Comparison of ENCODE assay signal across 8 cellular contexts in the genomic region with DNA sequence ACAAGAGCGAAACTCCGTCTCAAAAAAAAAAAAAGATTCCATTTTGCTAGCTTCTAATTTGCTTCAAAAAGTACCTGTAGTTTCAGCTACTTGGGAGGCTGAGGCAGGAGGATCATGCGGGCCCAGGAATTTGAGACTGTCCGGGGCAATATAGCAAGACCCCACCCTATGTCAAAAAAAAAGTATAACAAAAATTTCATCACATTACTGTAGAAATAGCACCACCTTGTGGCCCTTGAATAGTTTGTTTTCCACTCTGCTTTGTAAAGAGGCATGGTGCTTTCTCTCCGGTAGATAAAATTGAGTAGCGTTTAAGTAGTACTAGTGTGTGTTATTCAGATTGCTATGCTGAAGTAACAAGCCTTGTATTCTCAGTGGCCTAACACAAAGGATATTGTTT. TPM values are rescaled to one million over a fixed set of nuclear protein-coding genes. Genes with fewer than 3 reads are reported as not detected.
A peak's percentile ranks its signal among the peaks of the same experiment; 100 is the strongest.
DNase-seq lines count a peak whose midpoint lies in the region; ATAC-seq lines count a peak whose summit lies in the region.

No MANE protein-coding gene starts in this region.

- no peak for ATAC-seq in GM18909 (IDR thresholded peaks at IDR 0.05; ENCODE audit: poor library complexity, unreplicated experiment)

- CTCF ChIA-PET in activated naive CD4-positive, alpha-beta T cell treated with anti-CD3 and anti-CD28 coated beads, Interleukin-2, amount 10 ng/mL, durations not matched to agents 7 days and 5 days (lab: Charles Lee), result interaction anchor here (0.9 to 4.8 kb wide), 6 partner anchors 14 to 500 kb away, joined by 3 to 32 read pairs (median 4); no protein-coding TSS in a partner anchor

- H3K4me1 Mint-ChIP-seq in activated naive CD4-positive, alpha-beta T cell treated with anti-CD3 and anti-CD28 coated beads, Interleukin-2, amount 10 ng/mL, durations not matched to agents 7 days and 5 days, result no peaks in the 10 kb centered on the region
- peaks cover 3% of the 10 kb centered on the region for H3K4me1 Mint-ChIP-seq in activated T-helper 2 cell treated with anti-CD3 and anti-CD28 coated beads, Interferon-gamma antibody, Interleukin-2, Interleukin-4, amounts not matched to agents 10 μg/mL and 5 μg/mL and 100 μg/mL, durations not matched to agents 14 hours and 24 hours and 36 hours (ENCODE audit: low read depth)

- intact Hi-C loops in activated T-helper 2 cell treated with anti-CD3 and anti-CD28 coated beads, Interferon-gamma antibody, Interleukin-2, Interleukin-4, amounts not matched to agents 10 μg/mL and 5 μg/mL and 100 μg/mL, durations not matched to agents 14 hours and 24 hours and 36 hours (cut with micrococcal nuclease), result loop anchor here (5.0 kb wide), 1 partner anchor 339 kb away; no protein-coding TSS in a partner anchor

- no peaks in the 10 kb centered on the region for H3K27me3 Mint-ChIP-seq in activated naive CD4-positive, alpha-beta T cell treated with anti-CD3 and anti-CD28 coated beads, Interleukin-2, amount 10 ng/mL, durations not matched to agents 7 days and 5 days
- H3K27me3 Mint-ChIP-seq in activated T-helper 2 cell treated with anti-CD3 and anti-CD28 coated beads, Interferon-gamma antibody, Interleukin-2, Interleukin-4, amounts not matched to agents 10 μg/mL and 5 μg/mL and 100 μg/mL, durations not matched to agents 14 hours and 24 hours and 36 hours (ENCODE audit: low read depth), result no peaks in the 10 kb centered on the region

- peak overlapping the region; percentile 19 for H3K27ac Mint-ChIP-seq in activated naive CD4-positive, alpha-beta T cell treated with anti-CD3 and anti-CD28 coated beads, Interleukin-2, amount 10 ng/mL, durations not matched to agents 7 days and 5 days
- H3K27ac Mint-ChIP-seq in activated T-helper 2 cell treated with anti-CD3 and anti-CD28 coated beads, Interferon-gamma antibody, Interleukin-2, Interleukin-4, amounts not matched to agents 10 μg/mL and 5 μg/mL and 100 μg/mL, durations not matched to agents 14 hours and 24 hours and 36 hours, result no peak overlapping the region

- H3K9me3 Mint-ChIP-seq in activated naive CD4-positive, alpha-beta T cell treated with anti-CD3 and anti-CD28 coated beads, Interleukin-2, amount 10 ng/mL, durations not matched to agents 7 days and 5 days, result no peaks in the 10 kb centered on the region
- H3K9me3 Mint-ChIP-seq in activated T-helper 2 cell treated with anti-CD3 and anti-CD28 coated beads, Interferon-gamma antibody, Interleukin-2, Interleukin-4, amounts not matched to agents 10 μg/mL and 5 μg/mL and 100 μg/mL, durations not matched to agents 14 hours and 24 hours and 36 hours, result no peaks in the 10 kb centered on the region

- H3K4me3 Mint-ChIP-seq in activated naive CD4-positive, alpha-beta T cell treated with anti-CD3 and anti-CD28 coated beads, Interleukin-2, amount 10 ng/mL, durations not matched to agents 7 days and 5 days, result no peak overlapping the region
- no peak overlapping the region for H3K4me3 Mint-ChIP-seq in activated T-helper 2 cell treated with anti-CD3 and anti-CD28 coated beads, Interferon-gamma antibody, Interleukin-2, Interleukin-4, amounts not matched to agents 10 μg/mL and 5 μg/mL and 100 μg/mL, durations not matched to agents 14 hours and 24 hours and 36 hours (ENCODE audit: low read depth)

- no peaks in the 10 kb centered on the region for H3K36me3 Mint-ChIP-seq in activated naive CD4-positive, alpha-beta T cell treated with anti-CD3 and anti-CD28 coated beads, Interleukin-2, amount 10 ng/mL, durations not matched to agents 7 days and 5 days
- no peaks in the 10 kb centered on the region for H3K36me3 Mint-ChIP-seq in activated T-helper 2 cell treated with anti-CD3 and anti-CD28 coated beads, Interferon-gamma antibody, Interleukin-2, Interleukin-4, amounts not matched to agents 10 μg/mL and 5 μg/mL and 100 μg/mL, durations not matched to agents 14 hours and 24 hours and 36 hours (ENCODE audit: low read depth)

- DNase-seq in activated naive CD4-positive, alpha-beta T cell treated with anti-CD3 and anti-CD28 coated beads, Interleukin-2, amount 10 ng/mL, durations not matched to agents 7 days and 5 days, result peak; percentile 46
- DNase-seq in activated naive CD4-positive, alpha-beta T cell treated with anti-CD3 and anti-CD28 coated beads, Interleukin-2, amount 50 U/mL, for 16 hours, result no peak
- DNase-seq in M059J (ENCODE audit: low read depth), result peak; percentile 65
- DNase-seq in RPMI8226, result peak; percentile 79
- DNase-seq in dermis microvascular lymphatic vessel endothelial cell (ENCODE audit: low read depth in 2 of 2), result peak; percentile 65 to 76
- peak; percentile 76 to 83 for DNase-seq in lung microvascular endothelial cell (ENCODE audit: low read depth in 2 of 2)
- no peak for DNase-seq in activated T-helper 2 cell treated with anti-CD3 and anti-CD28 coated beads, Interferon-gamma antibody, Interleukin-2, Interleukin-4, amounts not matched to agents 10 μg/mL and 5 μg/mL and 100 μg/mL, durations not matched to agents 14 hours and 24 hours and 36 hours (ENCODE audit: low spot score)

RNA-seq across cellular contexts. Expression of a gene that starts 18.2 kb away (rescaled TPM):
- total RNA-seq in M059J (2014; rRNA removed; shearing (Covaris generic)), result 10.9 and 21.0 TPM in 2 replicates
- total RNA-seq in dermis microvascular lymphatic vessel endothelial cell, result 13.4 and 18.7 TPM in 2 replicates
- 11.1 and 14.1 TPM in 2 replicates for total RNA-seq in lung microvascular endothelial cell
- total RNA-seq in activated T-helper 2 cell treated with anti-CD3 and anti-CD28 coated beads, Interferon-gamma antibody, Interleukin-2, Interleukin-4, amounts not matched to agents 10 μg/mL and 5 μg/mL and 100 μg/mL, durations not matched to agents 14 hours and 24 hours and 36 hours, result 87.5 and 87.6 TPM in 2 replicates

RNA-seq across cellular contexts. Expression of a gene that starts 29.2 kb away (rescaled TPM):
- 12.4 and 23.4 TPM in 2 replicates for total RNA-seq in M059J (2014; rRNA removed; shearing (Covaris generic))
- total RNA-seq in dermis microvascular lymphatic vessel endothelial cell, result 13.5 and 16.8 TPM in 2 replicates
- total RNA-seq in lung microvascular endothelial cell, result 12.0 and 17.9 TPM in 2 replicates
- 39.5 and 40.3 TPM in 2 replicates for total RNA-seq in activated T-helper 2 cell treated with anti-CD3 and anti-CD28 coated beads, Interferon-gamma antibody, Interleukin-2, Interleukin-4, amounts not matched to agents 10 μg/mL and 5 μg/mL and 100 μg/mL, durations not matched to agents 14 hours and 24 hours and 36 hours

Comparison
In these comparisons a context has a peak if more than half of its experiments do, and no peak if none do; other contexts are left out.
1. DNase-seq: peak in activated naive CD4-positive, alpha-beta T cell treated with anti-CD3 and anti-CD28 coated beads, Interleukin-2, amount 10 ng/mL, durations not matched to agents 7 days and 5 days (single experiment), M059J (single experiment), RPMI8226 (single experiment), dermis microvascular lymphatic vessel endothelial cell (2 of 2) and lung microvascular endothelial cell (2 of 2); none in activated naive CD4-positive, alpha-beta T cell treated with anti-CD3 and anti-CD28 coated beads, Interleukin-2, amount 50 U/mL, for 16 hours (single experiment) and activated T-helper 2 cell treated with anti-CD3 and anti-CD28 coated beads, Interferon-gamma antibody, Interleukin-2, Interleukin-4, amounts not matched to agents 10 μg/mL and 5 μg/mL and 100 μg/mL, durations not matched to agents 14 hours and 24 hours and 36 hours (single experiment).